Comparison of ENCODE assay signal across 1 cellular context in the genomic region with DNA sequence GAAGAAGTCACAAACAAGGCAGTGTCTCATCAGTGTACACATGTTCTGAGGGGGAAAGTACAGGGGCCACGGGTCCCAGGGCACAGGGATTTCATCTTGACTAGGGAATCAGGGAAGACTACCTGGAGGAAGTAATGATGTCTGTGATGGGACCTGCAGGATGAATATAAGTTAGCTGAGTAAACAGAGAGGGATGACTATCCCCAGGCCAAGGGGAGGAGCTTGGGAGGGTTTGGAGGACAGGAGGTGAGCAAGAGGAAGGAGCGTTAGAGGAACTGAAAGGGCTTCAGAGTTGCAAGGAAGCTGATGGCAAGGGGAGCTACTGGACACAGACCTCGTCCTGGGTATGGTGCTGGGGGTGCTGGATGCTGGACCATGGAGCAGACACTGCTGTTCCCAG.
TF ChIP-seq lines count a peak whose summit lies in the region.

No MANE protein-coding gene starts in this region.

TF ChIP-seq in IMR-90, 13 proteins besides CTCF, POLR2A, EP300 and RAD21:
- TF ChIP-seq CEBPB (IDR thresholded peaks at IDR 0.05; ENCODE audit: low read depth, low read length) (no peak), FOS (IDR thresholded peaks at IDR 0.05; ENCODE audit: low read depth, low read length) (no peak), RFX5 (IDR thresholded peaks at IDR 0.05; ENCODE audit: low read depth, low read length) (no peak), NFE2L2 (IDR thresholded peaks at IDR 0.05; ENCODE audit: low read depth, low read length) (no peak), MAZ (IDR thresholded peaks at IDR 0.05; ENCODE audit: borderline replicate concordance, low read depth, low read length) (no peak), MAFK (IDR thresholded peaks at IDR 0.05; ENCODE audit: low read depth, low read length) (no peak)
- TF ChIP-seq, protein P1, sequence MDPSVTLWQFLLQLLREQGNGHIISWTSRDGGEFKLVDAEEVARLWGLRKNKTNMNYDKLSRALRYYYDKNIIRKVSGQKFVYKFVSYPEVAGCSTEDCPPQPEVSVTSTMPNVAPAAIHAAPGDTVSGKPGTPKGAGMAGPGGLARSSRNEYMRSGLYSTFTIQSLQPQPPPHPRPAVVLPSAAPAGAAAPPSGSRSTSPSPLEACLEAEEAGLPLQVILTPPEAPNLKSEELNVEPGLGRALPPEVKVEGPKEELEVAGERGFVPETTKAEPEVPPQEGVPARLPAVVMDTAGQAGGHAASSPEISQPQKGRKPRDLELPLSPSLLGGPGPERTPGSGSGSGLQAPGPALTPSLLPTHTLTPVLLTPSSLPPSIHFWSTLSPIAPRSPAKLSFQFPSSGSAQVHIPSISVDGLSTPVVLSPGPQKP (IDR thresholded peaks at IDR 0.05; ENCODE audit: borderline replicate concordance, low read depth, low read length), result no peak
